In the genomic region with DNA sequence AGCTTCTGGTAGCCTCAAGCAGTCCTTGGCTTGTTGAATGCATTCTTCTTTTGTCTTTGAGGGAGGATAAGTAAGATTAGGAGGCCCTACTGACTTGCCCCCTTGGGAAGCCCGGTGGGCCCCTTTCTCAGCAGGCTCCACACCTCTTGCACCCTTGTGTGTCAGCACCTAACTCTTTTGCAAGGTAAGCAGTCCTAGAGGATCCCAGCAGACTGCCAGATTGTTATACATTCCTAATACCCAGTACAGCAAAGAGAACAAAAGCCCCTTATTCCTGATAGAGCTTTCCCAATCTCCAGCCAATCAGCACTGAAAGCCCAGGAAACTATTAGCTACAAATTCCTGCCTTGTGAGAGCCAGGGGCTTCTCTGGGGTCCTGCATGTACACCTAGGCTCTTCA, we compare ENCODE assay signal across 19 cellular contexts.
DNase-seq lines count a peak whose midpoint lies in the region; ATAC-seq and TF ChIP-seq lines count a peak whose summit lies in the region.
"Had no signal": no experiment of that assay in that cellular context is flagged by ENCODE, and none has a peak within 500 bp of the region (broad histone marks: within the 10 kb centered on the region; RNA-seq: fewer than 3 reads in every experiment).

No MANE protein-coding gene starts in this region.

- intact Hi-C loops in left ventricle myocardium superior (cut with micrococcal nuclease), result no loop called here

- H3K9ac ChIP-seq in H9 (ENCODE audit: extremely low read depth, insufficient read length, low read length) (no peak overlapping the region), endodermal cell (ENCODE audit: extremely low read depth, low read length, poor library complexity, severe bottlenecking) (no peak overlapping the region)
- H3K9ac ChIP-seq: BLaER1, GM23248 had no signal

- no peak overlapping the region for H2BK15ac ChIP-seq in H9 (ENCODE audit: low read depth, low read length)

- TF ChIP-seq POLR2A in GM18505 (IDR thresholded peaks at IDR 0.05; ENCODE audit: borderline replicate concordance, extremely low read depth, insufficient read depth, insufficient read length), result no peak

- H3K23me2 ChIP-seq in H9 (ENCODE audit: insufficient read length, low read depth, low read length, poor library complexity, severe bottlenecking), result no peaks in the 10 kb centered on the region

- no peak overlapping the region for H2BK20ac ChIP-seq in H9 (ENCODE audit: low read depth, low read length, poor library complexity, severe bottlenecking)

- no peak overlapping the region for H3K4me3 Mint-ChIP-seq in H9
- no peak overlapping the region for H3K4me3 Mint-ChIP-seq in endodermal cell
- H3K4me3 Mint-ChIP-seq in progenitor cell of endocrine pancreas (ENCODE audit: low read depth), result no peak overlapping the region
- H3K4me3 Mint-ChIP-seq: B cell; CD4-positive, CD25-positive, alpha-beta regulatory T cell; CD8-positive, alpha-beta T cell had no signal

- H2BK5ac ChIP-seq in H9 (ENCODE audit: insufficient read length, low read length), result no peak overlapping the region

- H3K9me3 Mint-ChIP-seq in H9 (no peaks in the 10 kb centered on the region), endodermal cell (no peaks in the 10 kb centered on the region), progenitor cell of endocrine pancreas (ENCODE audit: low read depth) (peaks cover 3% of the 10 kb centered on the region)
- H3K9me3 Mint-ChIP-seq: CD8-positive, alpha-beta T cell had no signal

- H4K91ac ChIP-seq in H9 (ENCODE audit: insufficient read length, low read depth, low read length), result no peak overlapping the region

- TF ChIP-seq CTCF in cardiac muscle cell (IDR thresholded peaks at IDR 0.05; ENCODE audit: low read depth, low read length) (no peak), H9 (conservative IDR thresholded peaks at IDR 0.05) (no peak), endodermal cell (conservative IDR thresholded peaks at IDR 0.05) (no peak), progenitor cell of endocrine pancreas (IDR thresholded peaks at IDR 0.05; ENCODE audit: unreplicated experiment) (no peak)

- DNase-seq in cardiac muscle cell (ENCODE audit: low read depth in 1 of 2, low spot score in 1 of 2), result no peak
- no peak for DNase-seq in left ventricle myocardium superior
- DNase-seq in H9, result no peak
- DNase-seq in endodermal cell, result no peak
- no peak for DNase-seq in progenitor cell of endocrine pancreas (ENCODE audit: low spot score, unreplicated experiment)
- DNase-seq in epidermal melanocyte (ENCODE audit: insufficient read length, low spot score), result no peak
- no peak for DNase-seq in NCI-H82 treated with DMSO at 0.1 percent for 48 hours (lab: John Stamatoyannopoulos, UW; ENCODE audit: unreplicated experiment)
- DNase-seq: Calu3; CD4-positive, CD25-positive, alpha-beta regulatory T cell; CD8-positive, alpha-beta T cell; COR-L47; GF-D8; GM23248; HCEC 1CT had no signal

- H3K4me1 ChIP-seq in cardiac muscle cell (ENCODE audit: low read depth), result peaks cover 27% of the 10 kb centered on the region
- no peaks in the 10 kb centered on the region for H3K4me1 ChIP-seq in H9 (ENCODE audit: insufficient read depth, low read length)
- peaks cover 5% of the 10 kb centered on the region for H3K4me1 ChIP-seq in endodermal cell (ENCODE audit: control insufficient read depth, insufficient read depth, low read length)
- H3K4me1 ChIP-seq: BLaER1 had no signal

- H3K27me3 ChIP-seq in cardiac muscle cell (no peaks in the 10 kb centered on the region), H9 (ENCODE audit: insufficient read depth, low read length) (no peaks in the 10 kb centered on the region), endodermal cell (ENCODE audit: control insufficient read depth, insufficient read depth, low read length, poor library complexity, severe bottlenecking) (no peaks in the 10 kb centered on the region)
- H3K27me3 ChIP-seq: BLaER1 had no signal

- H2BK12ac ChIP-seq in H9 (ENCODE audit: insufficient read length, low read depth, low read length), result no peak overlapping the region

- H3K14ac ChIP-seq in H9 (ENCODE audit: insufficient read depth, low read length), result no peak overlapping the region

- H3K27ac ChIP-seq in cardiac muscle cell, result peak overlapping the region; percentile 80
- no peak overlapping the region for H3K27ac ChIP-seq in H9 (ENCODE audit: insufficient read length, low read depth, low read length)
- no peak overlapping the region for H3K27ac ChIP-seq in endodermal cell (ENCODE audit: low read depth, low read length)
- H3K27ac ChIP-seq: 22Rv1, BLaER1, C4-2B, GM23248 had no signal

- H3K27ac Mint-ChIP-seq in H9 (peak overlapping the region in 2 of 3 experiments; percentile 19 to 57; a peak in 1 of 7 replicates), endodermal cell (peak overlapping the region; percentile 41), progenitor cell of endocrine pancreas (peak overlapping the region; percentile 42)
- H3K27ac Mint-ChIP-seq: B cell; CD4-positive, CD25-positive, alpha-beta regulatory T cell; CD8-positive, alpha-beta T cell had no signal

- no CpG with 5 or more reads among the region's 1 CpG for whole genome bisulfite sequencing in H9 (ENCODE audit: extremely low coverage, insufficient read length, low lambda C conversion rate)
- WGBS in endodermal cell (ENCODE audit: insufficient coverage in 1 of 2, insufficient read length in 1 of 2), 2 experiments, result 88% methylated on average over 1 of the region's 1 CpG; no CpG with 5 or more reads in 1 of the 2 experiments

- no peak overlapping the region for H2AFZ ChIP-seq in H9 (ENCODE audit: low read length)
- H2AFZ ChIP-seq: GM23248 had no signal

- peaks cover 12 to 23% of the 10 kb centered on the region in 2 experiments for H3K4me1 Mint-ChIP-seq in H9
- H3K4me1 Mint-ChIP-seq in endodermal cell, result peaks cover 27% of the 10 kb centered on the region
- peaks cover 22% of the 10 kb centered on the region for H3K4me1 Mint-ChIP-seq in progenitor cell of endocrine pancreas (ENCODE audit: low read depth)
- H3K4me1 Mint-ChIP-seq: B cell; CD4-positive, CD25-positive, alpha-beta regulatory T cell had no signal

- H3K4me3 ChIP-seq in cardiac muscle cell, result no peak overlapping the region
- H3K4me3 ChIP-seq in endodermal cell (ENCODE audit: low read length), result no peak overlapping the region
- H3K4me3 ChIP-seq: BLaER1, GM23248 had no signal

- H3K79me2 ChIP-seq in H9 (ENCODE audit: insufficient read depth, low read length), result no peaks in the 10 kb centered on the region

- H3K79me1 ChIP-seq in H9 (ENCODE audit: insufficient read depth, low read depth, low read length, poor library complexity, severe bottlenecking), result no peaks in the 10 kb centered on the region

- H3K27me3 Mint-ChIP-seq in H9 (ENCODE audit: low read depth) (no peaks in the 10 kb centered on the region), endodermal cell (ENCODE audit: insufficient read depth) (no peaks in the 10 kb centered on the region), progenitor cell of endocrine pancreas (no peaks in the 10 kb centered on the region)
- H3K27me3 Mint-ChIP-seq: B cell; CD4-positive, CD25-positive, alpha-beta regulatory T cell had no signal

- no peak overlapping the region for H2AK5ac ChIP-seq in H9 (ENCODE audit: insufficient read length, low read length)

- no peak overlapping the region for H2BK120ac ChIP-seq in H9 (ENCODE audit: low read depth, low read length, poor library complexity, severe bottlenecking)

- H3K36me3 ChIP-seq in cardiac muscle cell (no peaks in the 10 kb centered on the region), endodermal cell (ENCODE audit: control insufficient read depth, insufficient read depth, low read length) (no peaks in the 10 kb centered on the region)
- H3K36me3 ChIP-seq: BLaER1 had no signal

- no peak overlapping the region for H3K4ac ChIP-seq in H9 (ENCODE audit: low read depth, low read length)

- no peak overlapping the region for H3T11ph ChIP-seq in H9 (ENCODE audit: low read length)

- H3K9me3 ChIP-seq in cardiac muscle cell (ENCODE audit: low read depth), result no peaks in the 10 kb centered on the region
- no peaks in the 10 kb centered on the region for H3K9me3 ChIP-seq in H9 (ENCODE audit: control insufficient read depth, low read depth, low read length)
- H3K9me3 ChIP-seq in endodermal cell (ENCODE audit: control insufficient read depth, low read length), result no peaks in the 10 kb centered on the region
- H3K9me3 ChIP-seq: BLaER1 had no signal

- no peak overlapping the region for H4K8ac ChIP-seq in H9 (replicated peaks; ENCODE audit: insufficient read length, low read depth, low read length)

- no peak overlapping the region for H3K56ac ChIP-seq in H9 (ENCODE audit: insufficient read length, low read depth, low read length)

- no peaks in the 10 kb centered on the region for H4K20me1 ChIP-seq in H9 (ENCODE audit: control insufficient read depth, insufficient read depth, insufficient read length)
- H4K20me1 ChIP-seq: BLaER1 had no signal

- H3K18ac ChIP-seq in H9 (ENCODE audit: insufficient read length, low read depth, low read length), result no peak overlapping the region

- H4K5ac ChIP-seq in H9 (ENCODE audit: insufficient read length, low read depth, low read length), result no peak overlapping the region

- ATAC-seq in left ventricle myocardium superior (no peak), GM18505 (IDR thresholded peaks at IDR 0.05; ENCODE audit: unreplicated experiment) (no peak)
- ATAC-seq: CD8-positive, alpha-beta T cell had no signal

- H3K4me2 ChIP-seq in H9 (ENCODE audit: insufficient read depth, insufficient read length, low read length), result no peak overlapping the region
- H3K4me2 ChIP-seq: BLaER1 had no signal

- H3K36me3 Mint-ChIP-seq in H9 (ENCODE audit: insufficient read depth in 1 of 3, low read depth in 3 of 3), result no peaks in the 10 kb centered on the region; a peak in 1 of 7 replicates
- no peaks in the 10 kb centered on the region for H3K36me3 Mint-ChIP-seq in endodermal cell (ENCODE audit: low read depth)
- peaks cover 3% of the 10 kb centered on the region for H3K36me3 Mint-ChIP-seq in progenitor cell of endocrine pancreas (ENCODE audit: insufficient read depth)
- H3K36me3 Mint-ChIP-seq: CD4-positive, CD25-positive, alpha-beta regulatory T cell; CD8-positive, alpha-beta T cell had no signal

- H3K23ac ChIP-seq in H9 (ENCODE audit: insufficient read length, low read depth, low read length), result no peak overlapping the region
